ENCODE assay signal across 8 cellular contexts in genomic region chrX:154371771-154372300, GRCh38. TPM values are rescaled to one million over a fixed set of nuclear protein-coding genes. Genes with fewer than 3 reads are reported as not detected.
DNase-seq lines count a peak whose midpoint lies in the region; ATAC-seq, FAIRE-seq and TF ChIP-seq lines count a peak whose summit lies in the region.

No MANE protein-coding gene starts in this region.

- H2AFZ ChIP-seq in DND-41 (ENCODE audit: low read depth, low read length), result peak overlapping the region; percentile 55

- intact Hi-C loops in body of pancreas (cut with DNase I), result no loop called here

- peak overlapping the region; percentile 54 for H3K9ac ChIP-seq in DND-41 (ENCODE audit: low read depth, low read length)

- TF ChIP-seq POLR2A in body of pancreas (IDR thresholded peaks at IDR 0.05), result no peak

- H3K9me3 ChIP-seq in DND-41 (ENCODE audit: insufficient read depth, low read length, severe bottlenecking) (no peaks in the 10 kb centered on the region), body of pancreas (no peaks in the 10 kb centered on the region), muscle layer of duodenum (ENCODE audit: control insufficient read depth in 1 of 2, low read length in 2 of 2) (no peaks in the 10 kb centered on the region)

- peak; percentile 8 for ATAC-seq in DND-41 (ENCODE audit: insufficient read depth, low read depth)
- ATAC-seq in HG02981 (IDR thresholded peaks at IDR 0.05; ENCODE audit: unreplicated experiment), result peak; percentile 2
- ATAC-seq in body of pancreas, result no peak
- ATAC-seq in GM18498 (IDR thresholded peaks at IDR 0.05; ENCODE audit: unreplicated experiment), result no peak

- peaks cover 42% of the 10 kb centered on the region for H4K20me1 ChIP-seq in DND-41 (ENCODE audit: insufficient read depth, low read length)

- no peak for FAIRE-seq in HTR-8/SVneo (lab: Jason Lieb, UNC)

- H3K36me3 ChIP-seq in DND-41 (ENCODE audit: insufficient read depth, low read length), result peaks cover 31% of the 10 kb centered on the region
- H3K36me3 ChIP-seq in body of pancreas (replicated peaks in 1 of 2; ENCODE audit: insufficient read depth in 1 of 2, low read depth in 2 of 2), result no peaks in the 10 kb centered on the region
- H3K36me3 ChIP-seq in muscle layer of duodenum (ENCODE audit: control insufficient read depth in 1 of 2, insufficient read depth in 2 of 2, low read length in 2 of 2), result peaks cover 6 to 13% of the 10 kb centered on the region in 2 donors

- peak overlapping the region; percentile 25 to 60; a peak in 3 of 4 replicates for H3K4me3 ChIP-seq in DND-41 (ENCODE audit: low read depth in 1 of 2, low read length in 2 of 2)
- H3K4me3 ChIP-seq in body of pancreas, result no peak overlapping the region
- H3K4me3 ChIP-seq in muscle layer of duodenum (ENCODE audit: low read depth in 1 of 2, low read length in 2 of 2), result peak overlapping the region; percentile 62 to 84

- TF ChIP-seq CTCF in DND-41 (IDR thresholded peaks at IDR 0.05; ENCODE audit: borderline replicate concordance, extremely low read depth, low read length, poor library complexity, severe bottlenecking) (no peak), body of pancreas (IDR thresholded peaks at IDR 0.05) (no peak)

- peaks cover 42% of the 10 kb centered on the region for H3K79me2 ChIP-seq in DND-41 (ENCODE audit: insufficient read depth, low read length)

- H3K4me1 ChIP-seq in DND-41 (ENCODE audit: insufficient read depth, low read length) (peaks cover 49% of the 10 kb centered on the region), body of pancreas (peaks cover 36% of the 10 kb centered on the region), muscle layer of duodenum (ENCODE audit: control insufficient read depth in 1 of 2, insufficient read depth in 2 of 2, low read length in 2 of 2) (peaks cover 0 to 22% of the 10 kb centered on the region in 2 donors)

- H3K27me3 ChIP-seq in DND-41 (ENCODE audit: insufficient read depth, low read length, poor library complexity), result peaks cover 4% of the 10 kb centered on the region
- H3K27me3 ChIP-seq in body of pancreas, result no peaks in the 10 kb centered on the region
- H3K27me3 ChIP-seq in muscle layer of duodenum (ENCODE audit: low read depth, low read length), result no peaks in the 10 kb centered on the region

- DNase-seq in DND-41 (no peak), body of pancreas (peak in 1 of 4 donors; percentile 22), HTR-8/SVneo (ENCODE audit: insufficient read length, low spot score) (no peak), mesenteric fat pad (ENCODE audit: low spot score) (no peak)
- DNase-seq in stimulated activated naive CD4-positive, alpha-beta T cell (lab: John Stamatoyannopoulos, UW), result no peak

- peak overlapping the region; percentile 90 for H3K4me2 ChIP-seq in DND-41 (ENCODE audit: insufficient read depth, low read length)

- WGBS in body of pancreas, 2 donors, result 19% methylated on average over 16 of the region's 45 CpGs; no CpG with 5 or more reads in 1 of the 2 donors

- H3K27ac ChIP-seq in DND-41 (ENCODE audit: low read length) (no peak overlapping the region; the same call in 1 of the 2 replicates), body of pancreas (peak overlapping the region; percentile 37 to 84 (median 71)), muscle layer of duodenum (ENCODE audit: low read length) (no peak overlapping the region)

RNA-seq across cellular contexts. Expression of gene FLNA, which starts 2.6 kb away (rescaled TPM):
- total RNA-seq in body of pancreas, result 100 to 1,000 TPM; 230 to 308 TPM
- 1,133 TPM for total RNA-seq in mesenteric fat pad

RNA-seq across cellular contexts. Expression of gene EMD, which starts 7.3 kb away (rescaled TPM):
- total RNA-seq in body of pancreas, result 10 to 100 TPM; 23.6 to 28.3 TPM
- 57.4 TPM for total RNA-seq in mesenteric fat pad

RNA-seq across cellular contexts. Expression of gene RPL10, which starts 26.3 kb away (rescaled TPM):
- total RNA-seq in body of pancreas (1,000 to 10,000 TPM; 1,426 to 2,757 TPM), mesenteric fat pad (2,424 TPM)

RNA-seq across cellular contexts. Expression of gene DNASE1L1, which starts 37.2 kb away (rescaled TPM):
- 10 to 100 TPM in 1 of 2 donors, 1 to 10 TPM in 1; 9.6 to 16.1 TPM for total RNA-seq in body of pancreas
- 18.9 TPM for total RNA-seq in mesenteric fat pad

RNA-seq across cellular contexts. Expression of gene TAFAZZIN, which starts 39.5 kb away (rescaled TPM):
- total RNA-seq in body of pancreas, result 10 to 100 TPM; 42.0 to 97.6 TPM
- 32.4 TPM for total RNA-seq in mesenteric fat pad

Comparison
In these comparisons a context has a peak if more than half of its experiments do, and no peak if none do; other contexts are left out.
1. ATAC-seq: peak in DND-41 (single experiment) and HG02981 (single experiment); none in body of pancreas (single experiment) and GM18498 (single experiment).
2. H3K27ac ChIP-seq: peak in body of pancreas (4 of 4); none in DND-41 (single experiment) and muscle layer of duodenum (single experiment).
3. H3K4me3 ChIP-seq: peak in DND-41 (2 of 2) and muscle layer of duodenum (2 of 2); none in body of pancreas (0 of 2).